ENCODE assay signal across 1 cellular context in genomic region chr18:10841203-10841602, GRCh38.
A peak's percentile ranks its signal among the peaks of the same experiment; 100 is the strongest.
TF ChIP-seq lines count a peak whose summit lies in the region.

No MANE protein-coding gene starts in this region.

TF ChIP-seq in K562, 482 proteins besides CTCF, POLR2A, EP300 and RAD21 (continued from another document):
- TF ChIP-seq ETS1 (conservative IDR thresholded peaks at IDR 0.05; ENCODE audit: control insufficient read depth, low read depth, low read length) (no peak), MECOM (CRISPR knock-in tag; IDR thresholded peaks at IDR 0.05) (no peak), XRCC4 (IDR thresholded peaks at IDR 0.05; ENCODE audit: extremely low read depth, insufficient read depth, insufficient read length) (no peak), NRF1 (conservative IDR thresholded peaks at IDR 0.05 in 1 of 2, IDR thresholded peaks at IDR 0.05 in 1 of 2) (no peak), CREBBP (IDR thresholded peaks at IDR 0.05; ENCODE audit: low read depth, low read length) (no peak), ATF4 (CRISPR knock-in tag; IDR thresholded peaks at IDR 0.05) (no peak), ZNF212 (CRISPR knock-in tag; IDR thresholded peaks at IDR 0.05) (no peak), C11orf30 (IDR thresholded peaks at IDR 0.05; ENCODE audit: low read depth) (peak; percentile 51; the same call in 1 of the 2 replicates), TBL1XR1 (IDR thresholded peaks at IDR 0.05; ENCODE audit: low read length in 2 of 2) (no peak), SMARCB1 (IDR thresholded peaks at IDR 0.05; ENCODE audit: insufficient read length, low read depth) (no peak), IRF9 (tag; IDR thresholded peaks at IDR 0.05) (no peak), LCOR (CRISPR knock-in tag; IDR thresholded peaks at IDR 0.05) (no peak), ZNF316 (IDR thresholded peaks at IDR 0.05) (peak; percentile 15; the same call in 1 of the 2 replicates), MYBL2 (IDR thresholded peaks at IDR 0.05; ENCODE audit: low read depth) (no peak), MYBL2 (CRISPR knock-in tag; IDR thresholded peaks at IDR 0.05; ENCODE audit: borderline replicate concordance) (no peak), SMARCE1 (IDR thresholded peaks at IDR 0.05) (no peak), GATA2 (CRISPR knock-in tag; IDR thresholded peaks at IDR 0.05) (no peak), MAFG (tag; conservative IDR thresholded peaks at IDR 0.05) (peak; percentile 57), ATF1 (CRISPR knock-in tag; IDR thresholded peaks at IDR 0.05) (no peak), ATF1 (tag; IDR thresholded peaks at IDR 0.05) (no peak), CBX8 (IDR thresholded peaks at IDR 0.05; ENCODE audit: borderline replicate concordance, extremely low read depth, low read depth, low read length, poor library complexity, severe bottlenecking) (no peak), ZNF512 (tag; IDR thresholded peaks at IDR 0.05) (no peak), ZNF133 (CRISPR knock-in tag; IDR thresholded peaks at IDR 0.05) (no peak), JUN (IDR thresholded peaks at IDR 0.05; ENCODE audit: borderline replicate concordance, low read depth, low read length) (peak; percentile 63; the same call in 1 of the 2 replicates), JUN (CRISPR knock-in tag; IDR thresholded peaks at IDR 0.05; ENCODE audit: borderline replicate concordance) (no peak), KDM2B (CRISPR knock-in tag; IDR thresholded peaks at IDR 0.05) (no peak), FOSL1 (tag; conservative IDR thresholded peaks at IDR 0.05) (peak; percentile 88), POLR2AphosphoS2 (IDR thresholded peaks at IDR 0.05; ENCODE audit: low read length) (no peak), MCM7 (IDR thresholded peaks at IDR 0.05) (no peak), POLR2B (IDR thresholded peaks at IDR 0.05; ENCODE audit: low read depth, partially characterized antibody) (no peak), HOMEZ (CRISPR knock-in tag; IDR thresholded peaks at IDR 0.05) (no peak), SRSF3 (IDR thresholded peaks at IDR 0.05; ENCODE audit: insufficient read depth, low read length) (no peak), BRCA1 (IDR thresholded peaks at IDR 0.05) (no peak), BRCA1 (CRISPR knock-in tag; IDR thresholded peaks at IDR 0.05) (no peak), JUND (IDR thresholded peaks at IDR 0.05; ENCODE audit: borderline replicate concordance, low read depth, low read length) (peak; percentile 89), JUND (tag; IDR thresholded peaks at IDR 0.05; ENCODE audit: borderline replicate concordance, low read depth, low read length) (peak; percentile 80; the same call in 2 of the 3 replicates), MCM3 (IDR thresholded peaks at IDR 0.05) (no peak)
- TF ChIP-seq, protein P1, sequence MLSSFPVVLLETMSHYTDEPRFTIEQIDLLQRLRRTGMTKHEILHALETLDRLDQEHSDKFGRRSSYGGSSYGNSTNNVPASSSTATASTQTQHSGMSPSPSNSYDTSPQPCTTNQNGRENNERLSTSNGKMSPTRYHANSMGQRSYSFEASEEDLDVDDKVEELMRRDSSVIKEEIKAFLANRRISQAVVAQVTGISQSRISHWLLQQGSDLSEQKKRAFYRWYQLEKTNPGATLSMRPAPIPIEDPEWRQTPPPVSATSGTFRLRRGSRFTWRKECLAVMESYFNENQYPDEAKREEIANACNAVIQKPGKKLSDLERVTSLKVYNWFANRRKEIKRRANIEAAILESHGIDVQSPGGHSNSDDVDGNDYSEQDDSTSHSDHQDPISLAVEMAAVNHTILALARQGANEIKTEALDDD (IDR thresholded peaks at IDR 0.05), result no peak
- TF ChIP-seq, protein P2, sequence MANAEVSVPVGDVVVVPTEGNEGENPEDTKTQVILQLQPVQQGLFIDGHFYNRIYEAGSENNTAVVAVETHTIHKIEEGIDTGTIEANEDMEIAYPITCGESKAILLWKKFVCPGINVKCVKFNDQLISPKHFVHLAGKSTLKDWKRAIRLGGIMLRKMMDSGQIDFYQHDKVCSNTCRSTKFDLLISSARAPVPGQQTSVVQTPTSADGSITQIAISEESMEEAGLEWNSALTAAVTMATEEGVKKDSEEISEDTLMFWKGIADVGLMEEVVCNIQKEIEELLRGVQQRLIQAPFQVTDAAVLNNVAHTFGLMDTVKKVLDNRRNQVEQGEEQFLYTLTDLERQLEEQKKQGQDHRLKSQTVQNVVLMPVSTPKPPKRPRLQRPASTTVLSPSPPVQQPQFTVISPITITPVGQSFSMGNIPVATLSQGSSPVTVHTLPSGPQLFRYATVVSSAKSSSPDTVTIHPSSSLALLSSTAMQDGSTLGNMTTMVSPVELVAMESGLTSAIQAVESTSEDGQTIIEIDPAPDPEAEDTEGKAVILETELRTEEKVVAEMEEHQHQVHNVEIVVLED (CRISPR knock-in tag; IDR thresholded peaks at IDR 0.05), result no peak
- TF ChIP-seq, protein P3, sequence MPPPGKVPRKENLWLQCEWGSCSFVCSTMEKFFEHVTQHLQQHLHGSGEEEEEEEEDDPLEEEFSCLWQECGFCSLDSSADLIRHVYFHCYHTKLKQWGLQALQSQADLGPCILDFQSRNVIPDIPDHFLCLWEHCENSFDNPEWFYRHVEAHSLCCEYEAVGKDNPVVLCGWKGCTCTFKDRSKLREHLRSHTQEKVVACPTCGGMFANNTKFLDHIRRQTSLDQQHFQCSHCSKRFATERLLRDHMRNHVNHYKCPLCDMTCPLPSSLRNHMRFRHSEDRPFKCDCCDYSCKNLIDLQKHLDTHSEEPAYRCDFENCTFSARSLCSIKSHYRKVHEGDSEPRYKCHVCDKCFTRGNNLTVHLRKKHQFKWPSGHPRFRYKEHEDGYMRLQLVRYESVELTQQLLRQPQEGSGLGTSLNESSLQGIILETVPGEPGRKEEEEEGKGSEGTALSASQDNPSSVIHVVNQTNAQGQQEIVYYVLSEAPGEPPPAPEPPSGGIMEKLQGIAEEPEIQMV (tag; conservative IDR thresholded peaks at IDR 0.05; ENCODE audit: low read depth), result no peak
- TF ChIP-seq, protein P4, sequence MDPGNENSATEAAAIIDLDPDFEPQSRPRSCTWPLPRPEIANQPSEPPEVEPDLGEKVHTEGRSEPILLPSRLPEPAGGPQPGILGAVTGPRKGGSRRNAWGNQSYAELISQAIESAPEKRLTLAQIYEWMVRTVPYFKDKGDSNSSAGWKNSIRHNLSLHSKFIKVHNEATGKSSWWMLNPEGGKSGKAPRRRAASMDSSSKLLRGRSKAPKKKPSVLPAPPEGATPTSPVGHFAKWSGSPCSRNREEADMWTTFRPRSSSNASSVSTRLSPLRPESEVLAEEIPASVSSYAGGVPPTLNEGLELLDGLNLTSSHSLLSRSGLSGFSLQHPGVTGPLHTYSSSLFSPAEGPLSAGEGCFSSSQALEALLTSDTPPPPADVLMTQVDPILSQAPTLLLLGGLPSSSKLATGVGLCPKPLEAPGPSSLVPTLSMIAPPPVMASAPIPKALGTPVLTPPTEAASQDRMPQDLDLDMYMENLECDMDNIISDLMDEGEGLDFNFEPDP (CRISPR knock-in tag; IDR thresholded peaks at IDR 0.05), result no peak
- TF ChIP-seq, protein P5, sequence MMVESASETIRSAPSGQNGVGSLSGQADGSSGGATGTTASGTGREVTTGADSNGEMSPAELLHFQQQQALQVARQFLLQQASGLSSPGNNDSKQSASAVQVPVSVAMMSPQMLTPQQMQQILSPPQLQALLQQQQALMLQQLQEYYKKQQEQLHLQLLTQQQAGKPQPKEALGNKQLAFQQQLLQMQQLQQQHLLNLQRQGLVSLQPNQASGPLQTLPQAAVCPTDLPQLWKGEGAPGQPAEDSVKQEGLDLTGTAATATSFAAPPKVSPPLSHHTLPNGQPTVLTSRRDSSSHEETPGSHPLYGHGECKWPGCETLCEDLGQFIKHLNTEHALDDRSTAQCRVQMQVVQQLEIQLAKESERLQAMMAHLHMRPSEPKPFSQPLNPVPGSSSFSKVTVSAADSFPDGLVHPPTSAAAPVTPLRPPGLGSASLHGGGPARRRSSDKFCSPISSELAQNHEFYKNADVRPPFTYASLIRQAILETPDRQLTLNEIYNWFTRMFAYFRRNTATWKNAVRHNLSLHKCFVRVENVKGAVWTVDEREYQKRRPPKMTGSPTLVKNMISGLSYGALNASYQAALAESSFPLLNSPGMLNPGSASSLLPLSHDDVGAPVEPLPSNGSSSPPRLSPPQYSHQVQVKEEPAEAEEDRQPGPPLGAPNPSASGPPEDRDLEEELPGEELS (CRISPR knock-in tag; IDR thresholded peaks at IDR 0.05; ENCODE audit: borderline replicate concordance), result no peak
